8 cellular contexts compared by ENCODE assay signal in genomic region chr17:39926588-39927100, GRCh38. TPM values are rescaled to one million over a fixed set of nuclear protein-coding genes. Genes with fewer than 3 reads are reported as not detected.
DNase-seq lines count a peak whose midpoint lies in the region; ATAC-seq and TF ChIP-seq lines count a peak whose summit lies in the region.

No MANE protein-coding gene starts in this region.

- ATAC-seq in GM18511 (IDR thresholded peaks at IDR 0.05; ENCODE audit: unreplicated experiment), result peak; percentile 39

- peaks cover 58% of the 10 kb centered on the region for H3K4me1 Mint-ChIP-seq in activated CD4-positive, alpha-beta memory T cell treated with anti-CD3 and anti-CD28 coated beads for 36 hours (ENCODE audit: low read depth)
- H3K4me1 Mint-ChIP-seq in endodermal cell, result peaks cover 26% of the 10 kb centered on the region

- H2AFZ ChIP-seq in MM.1S (ENCODE audit: low read length), result no peak overlapping the region

- intact Hi-C loops in activated CD4-positive, alpha-beta memory T cell treated with anti-CD3 and anti-CD28 coated beads for 36 hours (cut with micrococcal nuclease), result loop anchor here (1.0 to 10.0 kb wide), 5 partner anchors 26 to 462 kb away; partner anchors contain the start of genes CDK12 and PSMD3

- peaks cover 58% of the 10 kb centered on the region for H3K79me2 ChIP-seq in MM.1S (ENCODE audit: low read length)

- H3K27me3 ChIP-seq in MM.1S (replicated peaks; ENCODE audit: insufficient read depth, low read length), result no peaks in the 10 kb centered on the region
- no peaks in the 10 kb centered on the region for H3K27me3 ChIP-seq in endodermal cell (ENCODE audit: control insufficient read depth, insufficient read depth, low read length, poor library complexity, severe bottlenecking)
- H3K27me3 ChIP-seq in muscle layer of colon (ENCODE audit: control insufficient read depth in 1 of 2, insufficient read depth in 2 of 2, low read length in 2 of 2), result no peaks in the 10 kb centered on the region
- no peaks in the 10 kb centered on the region for H3K27me3 ChIP-seq in stomach smooth muscle (ENCODE audit: control insufficient read depth in 1 of 2, insufficient read depth in 2 of 2, low read length in 2 of 2)

- H3K4me2 ChIP-seq in MM.1S (ENCODE audit: low read depth, low read length), result peak overlapping the region; percentile 95

- peaks cover 30% of the 10 kb centered on the region for H3F3A ChIP-seq in MM.1S (ENCODE audit: insufficient read depth, low read length)

- H3K9ac ChIP-seq in MM.1S (ENCODE audit: low read length) (peak overlapping the region; percentile 97), endodermal cell (ENCODE audit: extremely low read depth, low read length, poor library complexity, severe bottlenecking) (peak overlapping the region; percentile 69), muscle layer of colon (ENCODE audit: low read length) (peak overlapping the region; percentile 51), stomach smooth muscle (ENCODE audit: low read length in 2 of 2) (peak overlapping the region; percentile 66 to 94)

- peak overlapping the region; percentile 85 for H3K4me3 Mint-ChIP-seq in activated CD4-positive, alpha-beta memory T cell treated with anti-CD3 and anti-CD28 coated beads for 36 hours
- peak overlapping the region; percentile 70 for H3K4me3 Mint-ChIP-seq in endodermal cell

- CTCF ChIA-PET in activated CD4-positive, alpha-beta memory T cell treated with anti-CD3 and anti-CD28 coated beads for 36 hours (lab: Charles Lee), result interaction anchor here (1.0 to 2.0 kb wide), 4 partner anchors 32 to 305 kb away, joined by 3 to 8 read pairs (median 6); no protein-coding TSS in a partner anchor

- H3K4me3 ChIP-seq in MM.1S (ENCODE audit: low read length) (peak overlapping the region; percentile 87), endodermal cell (ENCODE audit: low read length) (peak overlapping the region; percentile 82), muscle layer of colon (ENCODE audit: low read depth in 1 of 2, low read length in 2 of 2) (peak overlapping the region; percentile 81 to 90), stomach smooth muscle (ENCODE audit: low read length in 2 of 2) (peak overlapping the region; percentile 73 to 89)

- 1 to 5% methylated on average over 10 to 15 of the region's 15 CpGs for WGBS in endodermal cell (ENCODE audit: insufficient coverage in 1 of 2, insufficient read length in 1 of 2), 2 experiments

- H3K27me3 Mint-ChIP-seq in activated CD4-positive, alpha-beta memory T cell treated with anti-CD3 and anti-CD28 coated beads for 36 hours, result no peaks in the 10 kb centered on the region
- H3K27me3 Mint-ChIP-seq in endodermal cell (ENCODE audit: insufficient read depth), result no peaks in the 10 kb centered on the region

- no peaks in the 10 kb centered on the region for H4K20me1 ChIP-seq in MM.1S (ENCODE audit: insufficient read depth, low read length)

- H3K36me3 ChIP-seq in MM.1S (replicated peaks; ENCODE audit: insufficient read depth, low read length), result peaks cover 20% of the 10 kb centered on the region
- peaks cover 24% of the 10 kb centered on the region for H3K36me3 ChIP-seq in endodermal cell (ENCODE audit: control insufficient read depth, insufficient read depth, low read length)
- peaks cover 30% of the 10 kb centered on the region for H3K36me3 ChIP-seq in muscle layer of colon (ENCODE audit: insufficient read depth, low read length)
- H3K36me3 ChIP-seq in stomach smooth muscle (ENCODE audit: control insufficient read depth in 2 of 2, insufficient read depth in 2 of 2, low read length in 2 of 2), result peaks cover 19% of the 10 kb centered on the region in 2 donors

- H3K27ac Mint-ChIP-seq in activated CD4-positive, alpha-beta memory T cell treated with anti-CD3 and anti-CD28 coated beads for 36 hours, result peak overlapping the region; percentile 90
- peak overlapping the region; percentile 88 for H3K27ac Mint-ChIP-seq in endodermal cell

- peaks cover 20% of the 10 kb centered on the region for H3K36me3 Mint-ChIP-seq in activated CD4-positive, alpha-beta memory T cell treated with anti-CD3 and anti-CD28 coated beads for 36 hours
- H3K36me3 Mint-ChIP-seq in endodermal cell (ENCODE audit: low read depth), result peaks cover 19% of the 10 kb centered on the region

- TF ChIP-seq CTCF in MM.1S (IDR thresholded peaks at IDR 0.05; ENCODE audit: low read length) (no peak), endodermal cell (conservative IDR thresholded peaks at IDR 0.05) (no peak)

- H3K9me3 ChIP-seq in MM.1S (replicated peaks; ENCODE audit: insufficient read depth, low read length) (no peaks in the 10 kb centered on the region), endodermal cell (ENCODE audit: control insufficient read depth, low read length) (no peaks in the 10 kb centered on the region), muscle layer of colon (ENCODE audit: low read length) (no peaks in the 10 kb centered on the region), stomach smooth muscle (ENCODE audit: control insufficient read depth in 2 of 2, low read length in 2 of 2) (no peaks in the 10 kb centered on the region)

- DNase-seq in A172 (ENCODE audit: low spot score) (peak; percentile 20), MM.1S (peak; percentile 70), endodermal cell (peak; percentile 88), midbrain (lab: John Stamatoyannopoulos, UW) (no peak)
- DNase-seq in activated CD4-positive, alpha-beta memory T cell treated with anti-CD3 and anti-CD28 coated beads for 36 hours, result peak; percentile 75

- POLR2A ChIA-PET in activated CD4-positive, alpha-beta memory T cell treated with anti-CD3 and anti-CD28 coated beads for 36 hours (lab: Charles Lee), result interaction anchor here (0.6 to 1.6 kb wide), 9 partner anchors 8 to 272 kb away, joined by 3 to 9 read pairs (median 3); partner anchors contain the start of gene GSDMB

- H3K4me1 ChIP-seq in MM.1S (ENCODE audit: low read length) (peaks cover 35% of the 10 kb centered on the region), endodermal cell (ENCODE audit: control insufficient read depth, insufficient read depth, low read length) (no peaks in the 10 kb centered on the region), muscle layer of colon (ENCODE audit: insufficient read depth, low read length) (peaks cover 32% of the 10 kb centered on the region), stomach smooth muscle (ENCODE audit: control insufficient read depth, insufficient read depth, low read length) (peaks cover 43% of the 10 kb centered on the region)

- no peaks in the 10 kb centered on the region for H3K9me2 ChIP-seq in MM.1S (replicated peaks; ENCODE audit: insufficient read depth, low read length)

- no peaks in the 10 kb centered on the region for H3K9me3 Mint-ChIP-seq in activated CD4-positive, alpha-beta memory T cell treated with anti-CD3 and anti-CD28 coated beads for 36 hours
- no peaks in the 10 kb centered on the region for H3K9me3 Mint-ChIP-seq in endodermal cell

- peak overlapping the region; percentile 97 for H3K27ac ChIP-seq in MM.1S (ENCODE audit: low read length)
- H3K27ac ChIP-seq in endodermal cell (ENCODE audit: low read depth, low read length), result peak overlapping the region; percentile 69
- H3K27ac ChIP-seq in muscle layer of colon (ENCODE audit: low read depth, low read length), result peak overlapping the region; percentile 97
- H3K27ac ChIP-seq in stomach smooth muscle (ENCODE audit: low read length), result peak overlapping the region; percentile 96

RNA-seq across cellular contexts. Expression of gene ORMDL3, which starts 0.8 kb away (rescaled TPM):
- 40.2 and 43.7 TPM in 2 replicates for total RNA-seq in A172 (2014; rRNA removed; shearing (Covaris generic))
- 10 to 100 TPM; 53.7 to 58.3 TPM for total RNA-seq in activated CD4-positive, alpha-beta memory T cell treated with anti-CD3 and anti-CD28 coated beads for 36 hours
- total RNA-seq in endodermal cell, result 10 to 100 TPM; 77.7 to 83.8 TPM
- 56.1 TPM for polyA plus RNA-seq in endodermal cell (2013, experiment 1 of 2)
- polyA plus RNA-seq in endodermal cell (2013, experiment 2 of 2), result 46.6 TPM

RNA-seq across cellular contexts. Expression of gene LRRC3C, which starts 0.9 kb away (rescaled TPM):
- total RNA-seq in A172 (2014; rRNA removed; shearing (Covaris generic)), result not detected in 2 replicates
- total RNA-seq in activated CD4-positive, alpha-beta memory T cell treated with anti-CD3 and anti-CD28 coated beads for 36 hours, result not detected
- not detected for total RNA-seq in endodermal cell
- polyA plus RNA-seq in endodermal cell (2013, experiment 1 of 2), result not detected
- not detected for polyA plus RNA-seq in endodermal cell (2013, experiment 2 of 2)

RNA-seq across cellular contexts. Expression of gene GSDMB, which starts 8.2 kb away (rescaled TPM):
- total RNA-seq in A172 (2014; rRNA removed; shearing (Covaris generic)), result 1.6 and 1.9 TPM in 2 replicates
- total RNA-seq in activated CD4-positive, alpha-beta memory T cell treated with anti-CD3 and anti-CD28 coated beads for 36 hours, result 10 to 100 TPM; 26.4 to 30.2 TPM
- total RNA-seq in endodermal cell, result 10 to 100 TPM; 16.6 to 30.9 TPM
- polyA plus RNA-seq in endodermal cell (2013, experiment 1 of 2), result 18.9 TPM
- polyA plus RNA-seq in endodermal cell (2013, experiment 2 of 2), result 17.6 TPM

RNA-seq across cellular contexts. Expression of gene GSDMA, which starts 36.2 kb away (rescaled TPM):
- not detected in 2 replicates for total RNA-seq in A172 (2014; rRNA removed; shearing (Covaris generic))
- under 1 TPM; 0.64 to 0.87 TPM for total RNA-seq in activated CD4-positive, alpha-beta memory T cell treated with anti-CD3 and anti-CD28 coated beads for 36 hours
- total RNA-seq in endodermal cell, result not detected
- not detected for polyA plus RNA-seq in endodermal cell (2013, experiment 1 of 2)
- not detected for polyA plus RNA-seq in endodermal cell (2013, experiment 2 of 2)

RNA-seq across cellular contexts. Expression of gene PSMD3, which starts 54.0 kb away (rescaled TPM):
- total RNA-seq in A172 (2014; rRNA removed; shearing (Covaris generic)), result 229 and 262 TPM in 2 replicates
- total RNA-seq in activated CD4-positive, alpha-beta memory T cell treated with anti-CD3 and anti-CD28 coated beads for 36 hours, result 100 to 1,000 TPM; 120 to 124 TPM
- 100 to 1,000 TPM; 152 to 164 TPM for total RNA-seq in endodermal cell
- 142 TPM for polyA plus RNA-seq in endodermal cell (2013, experiment 1 of 2)
- polyA plus RNA-seq in endodermal cell (2013, experiment 2 of 2), result 132 TPM
